8 cellular contexts compared by ENCODE assay signal in genomic region chr3:73086071-73086494, GRCh38. TPM values are rescaled to one million over a fixed set of nuclear protein-coding genes. Genes with fewer than 3 reads are reported as not detected.
DNase-seq lines count a peak whose midpoint lies in the region; ATAC-seq and TF ChIP-seq lines count a peak whose summit lies in the region.

No MANE protein-coding gene starts in this region.

- TF ChIP-seq POLR2A in ovary (IDR thresholded peaks at IDR 0.05), result no peak

- no peaks in the 10 kb centered on the region for H3K36me3 ChIP-seq in ovary

- ATAC-seq in GM19351 (IDR thresholded peaks at IDR 0.05; ENCODE audit: unreplicated experiment), result peak; percentile 55

- no peaks in the 10 kb centered on the region for H3K27me3 ChIP-seq in ovary

- TF ChIP-seq CTCF in AG09319 (IDR thresholded peaks at IDR 0.05; ENCODE audit: low read depth, low read length) (peak; percentile 75), foreskin fibroblast (IDR thresholded peaks at IDR 0.05; ENCODE audit: low read depth, low read length) (peak; percentile 54), ovary (IDR thresholded peaks at IDR 0.05) (peak; percentile 45 to 72 (median 65))

- 13 to 15% (median 14%) methylated on average over 8 of the region's 8 CpGs for WGBS in ovary, 3 donors

- H3K4me1 ChIP-seq in ovary (ENCODE audit: insufficient read depth), result no peaks in the 10 kb centered on the region

- TF ChIP-seq EP300 in ovary (IDR thresholded peaks at IDR 0.05), result no peak

- no peak overlapping the region for H3K27ac ChIP-seq in ovary

- H3K4me3 ChIP-seq in foreskin fibroblast (ENCODE audit: low read depth in 1 of 2, low read length in 2 of 2) (no peak overlapping the region), ovary (no peak overlapping the region)

- intact Hi-C loops in ovary (cut with DNase I), result loop anchor here in 1 of 4 donors (10.0 kb wide), 2 partner anchors 241 to 1131 kb away; partner anchors contain the start of gene SHQ1

- DNase-seq in AG09319 (ENCODE audit: extremely low read depth, low read depth) (no peak), OCI-M1 (lab: John Stamatoyannopoulos, UW) (peak; percentile 45), foreskin fibroblast (peak; percentile 33 to 78), ovary (peak; percentile 40 to 68 (median 64)), GF-D8 (lab: John Stamatoyannopoulos, UW) (no peak), GOT3 (lab: John Stamatoyannopoulos, UW) (no peak)
- DNase-seq in activated T-helper 9 cell treated with anti-CD3 and anti-CD28 coated beads, Interleukin-2, amount 50 U/mL, for 16 hours (ENCODE audit: low read depth), result peak; percentile 20

- H3K9me3 ChIP-seq in ovary, result no peaks in the 10 kb centered on the region

RNA-seq across cellular contexts. Expression of gene EBLN2, which starts 24.6 kb away (rescaled TPM):
- 10 to 100 TPM in 2 of 7 donors, 1 to 10 TPM in 5; 2.7 to 16.4 (median 6.4) TPM for total RNA-seq in ovary
- polyA plus RNA-seq in ovary, result 1 to 10 TPM; 1.1 to 1.8 TPM

Comparison
In these comparisons a context has a peak if more than half of its experiments do, and no peak if none do; other contexts are left out.
1. DNase-seq: peak in OCI-M1 (single experiment), activated T-helper 9 cell treated with anti-CD3 and anti-CD28 coated beads, Interleukin-2, amount 50 U/mL, for 16 hours (single experiment), foreskin fibroblast (2 of 2) and ovary (5 of 5); none in AG09319 (single experiment), GF-D8 (single experiment) and GOT3 (single experiment).
2. Peak in every context shown above with its lines, with median percentiles within 50 percentile points of each other: CTCF ChIP-seq.